In genomic region chr4:2458546-2459491, GRCh38 we compare ENCODE assay signal across 16 cellular contexts. TPM values are rescaled to one million over a fixed set of nuclear protein-coding genes. Genes with fewer than 3 reads are reported as not detected.
"Had no signal": no experiment of that assay in that cellular context is flagged by ENCODE, and none has a peak within 500 bp of the region (broad histone marks: within the 10 kb centered on the region; RNA-seq: fewer than 3 reads in every experiment).

No MANE protein-coding gene starts in this region.

- H3K36me3 Mint-ChIP-seq: activated naive CD4-positive, alpha-beta T cell treated with anti-CD3 and anti-CD28 coated beads, Interleukin-2, amount 50 U/mL, for 24 hours; stimulated activated memory B cell treated with anti-CD40 and anti-IgM and Interleukin-4, amounts not matched to agents 10 μg/mL and 1 μg/mL and 100 μg/mL, for 72 hours; WTC11 had no signal

- H3K4me3 ChIP-seq: adrenal gland, gastroesophageal sphincter, uterus had no signal

- H3K4me1 ChIP-seq: parathyroid adenoma had no signal

- H3K27ac Mint-ChIP-seq: activated CD4-positive, alpha-beta memory T cell treated with anti-CD3 and anti-CD28 coated beads, Interleukin-2, amount 10 ng/mL, durations not matched to agents 7 days and 5 days; stimulated activated memory B cell treated with anti-CD40 and anti-IgM and Interleukin-4, amounts not matched to agents 10 μg/mL and 1 μg/mL and 100 μg/mL, for 72 hours; WTC11 had no signal

- ATAC-seq: gastroesophageal sphincter; left lobe of liver; stimulated activated memory B cell treated with anti-CD40 and anti-IgM and Interleukin-4, amounts not matched to agents 10 μg/mL and 1 μg/mL and 100 μg/mL, for 72 hours; WTC11 had no signal

- H3K27me3 ChIP-seq: adrenal gland, uterus had no signal

- H3K36me3 ChIP-seq: adrenal gland, gastroesophageal sphincter, uterus had no signal

- DNase-seq: activated CD4-positive, alpha-beta memory T cell treated with anti-CD3 and anti-CD28 coated beads, Interleukin-2, amount 10 ng/mL, durations not matched to agents 7 days and 5 days; activated CD4-positive, alpha-beta T cell treated with anti-CD3 and anti-CD28 coated beads for 4 hours; activated effector memory CD4-positive, alpha-beta T cell treated with anti-CD3 and anti-CD28 coated beads, Interleukin-2, amount 50 U/mL, for 16 hours; activated T-cell treated with anti-CD3 and anti-CD28 coated beads, Interleukin-2, amount 50 U/mL, for 48 hours; adrenal gland; islet precursor cell; mammary epithelial cell; uterus had no signal

- H3K9me3 Mint-ChIP-seq: activated CD4-positive, alpha-beta memory T cell treated with anti-CD3 and anti-CD28 coated beads, Interleukin-2, amount 10 ng/mL, durations not matched to agents 7 days and 5 days; activated naive CD4-positive, alpha-beta T cell treated with anti-CD3 and anti-CD28 coated beads, Interleukin-2, amount 50 U/mL, for 24 hours; stimulated activated memory B cell treated with anti-CD40 and anti-IgM and Interleukin-4, amounts not matched to agents 10 μg/mL and 1 μg/mL and 100 μg/mL, for 72 hours; WTC11 had no signal

- H3K9me3 ChIP-seq: adrenal gland, gastroesophageal sphincter, uterus had no signal

- H2AFZ ChIP-seq: parathyroid adenoma had no signal

- H3K79me2 ChIP-seq: parathyroid adenoma had no signal

- H3K4me3 Mint-ChIP-seq: activated CD4-positive, alpha-beta memory T cell treated with anti-CD3 and anti-CD28 coated beads, Interleukin-2, amount 10 ng/mL, durations not matched to agents 7 days and 5 days; activated naive CD4-positive, alpha-beta T cell treated with anti-CD3 and anti-CD28 coated beads, Interleukin-2, amount 50 U/mL, for 24 hours; stimulated activated memory B cell treated with anti-CD40 and anti-IgM and Interleukin-4, amounts not matched to agents 10 μg/mL and 1 μg/mL and 100 μg/mL, for 72 hours; WTC11 had no signal

- H3K27ac ChIP-seq: adrenal gland, epithelial cell of prostate, gastroesophageal sphincter, parathyroid adenoma, uterus had no signal

RNA-seq across cellular contexts. Expression of gene CFAP99, which starts 40.1 kb away (rescaled TPM):
- total RNA-seq: dermis microvascular lymphatic vessel endothelial cell, gastroesophageal sphincter, mammary epithelial cell, WTC11 had no signal
- polyA plus RNA-seq: mammary epithelial cell had no signal
